ENCODE assay signal across 8 cellular contexts in the genomic region with DNA sequence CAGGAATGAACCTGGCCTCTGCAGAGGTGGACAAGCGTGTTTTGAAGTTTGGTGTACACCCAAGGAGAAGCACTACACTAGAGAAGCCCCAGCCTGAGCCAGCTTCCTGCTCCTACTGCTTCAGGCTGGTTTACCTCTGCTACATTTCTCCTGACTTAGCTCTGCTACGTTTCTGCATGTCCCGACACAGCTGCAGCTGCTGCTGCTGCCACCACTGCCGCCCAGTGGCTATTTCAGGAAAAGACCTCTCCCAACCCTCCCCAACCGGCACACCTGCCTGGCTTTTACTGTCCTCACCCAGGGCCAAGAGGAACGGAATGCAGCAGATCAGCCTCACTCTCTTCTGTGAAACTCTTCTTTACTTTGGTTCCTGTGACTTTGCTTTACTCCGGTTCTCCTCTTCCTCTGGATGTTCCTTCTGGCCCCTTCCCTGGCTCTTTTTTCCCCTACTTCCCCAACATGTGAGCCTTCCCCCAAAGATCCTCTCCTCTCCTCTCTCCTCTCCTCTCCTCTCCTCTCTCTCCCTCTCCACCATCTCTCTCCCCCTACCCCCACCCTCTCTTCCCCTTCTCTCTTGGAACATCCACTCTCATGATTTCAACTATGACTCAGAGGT. TPM values are rescaled to one million over a fixed set of nuclear protein-coding genes. Genes with fewer than 3 reads are reported as not detected.
DNase-seq lines count a peak whose midpoint lies in the region; ATAC-seq and TF ChIP-seq lines count a peak whose summit lies in the region.

No MANE protein-coding gene starts in this region.

- dilution Hi-C loops in mammary epithelial cell (cut with HindIII; ENCODE audit: low sequenced_read_pairs), result no loop called here

- intact Hi-C loops in mammary epithelial cell (cut with micrococcal nuclease), result loop anchor here (1.0 to 2.0 kb wide), 3 partner anchors 42 to 130 kb away; a partner anchor contains a TSS
- intact Hi-C loops in lower lobe of right lung (cut with DNase I), result no loop called here

- H3K4me2 ChIP-seq in mammary epithelial cell (ENCODE audit: insufficient read depth, low read depth, low read length), result no peak overlapping the region

- TF ChIP-seq POLR2A in GM18505 (IDR thresholded peaks at IDR 0.05; ENCODE audit: borderline replicate concordance, extremely low read depth, insufficient read depth, insufficient read length), result no peak

- no peaks in the 10 kb centered on the region for H3K4me1 ChIP-seq in mammary epithelial cell (ENCODE audit: insufficient read depth, low read length)
- no peaks in the 10 kb centered on the region for H3K4me1 ChIP-seq in lower lobe of right lung

- WGBS in mammary epithelial cell (ENCODE audit: low coverage, missing lambda C conversion rate), result 6% methylated on average over 6 of the region's 7 CpGs

- no peaks in the 10 kb centered on the region for H3K36me3 ChIP-seq in mammary epithelial cell (ENCODE audit: insufficient read depth, low read length)
- no peaks in the 10 kb centered on the region for H3K36me3 ChIP-seq in lower lobe of right lung

- H3K4me3 ChIP-seq in GM12875 (ENCODE audit: low read depth, low read length), result no peak overlapping the region
- H3K4me3 ChIP-seq in mammary epithelial cell (replicated peaks in 1 of 3; ENCODE audit: insufficient read depth in 1 of 3, low read depth in 2 of 3, low read length in 3 of 3), result no peak overlapping the region
- no peak overlapping the region for H3K4me3 ChIP-seq in lower lobe of right lung

- TF ChIP-seq CTCF in GM12875 (IDR thresholded peaks at IDR 0.05; ENCODE audit: borderline replicate concordance, insufficient read depth, low read depth, low read length), result peak; percentile 63
- TF ChIP-seq CTCF in mammary epithelial cell (conservative IDR thresholded peaks at IDR 0.05 in 1 of 2, IDR thresholded peaks at IDR 0.05 in 1 of 2; ENCODE audit: extremely low read depth in 1 of 2, insufficient read depth in 1 of 2, low read depth in 1 of 2, low read length in 2 of 2), result peak; percentile 70 to 85
- TF ChIP-seq CTCF in lower lobe of right lung (IDR thresholded peaks at IDR 0.05), result peak; percentile 37

- H3K9me3 ChIP-seq in mammary epithelial cell (replicated peaks; ENCODE audit: insufficient read depth, low read length), result no peaks in the 10 kb centered on the region
- H3K9me3 ChIP-seq in lower lobe of right lung, result no peaks in the 10 kb centered on the region

- H3K9ac ChIP-seq in mammary epithelial cell (ENCODE audit: insufficient read depth, low read length), result no peak overlapping the region

- no TSS peak for BruUV-seq in mammary epithelial cell (replicated peaks; lab: Mats Ljungman, UMichigan)

- CTCF ChIA-PET in mammary epithelial cell (lab: Charles Lee; ENCODE audit: low non-redundant PET), result interaction anchor here (0.6 to 0.7 kb wide), 2 partner anchors 130 to 165 kb away, joined by 3 to 4 read pairs; a partner anchor contains a TSS

- H4K20me1 ChIP-seq in mammary epithelial cell (ENCODE audit: insufficient read depth, low read length), result no peaks in the 10 kb centered on the region

- no peak overlapping the region for H3K27ac ChIP-seq in mammary epithelial cell (ENCODE audit: insufficient read depth, low read depth, low read length)
- no peak overlapping the region for H3K27ac ChIP-seq in lower lobe of right lung

- in situ Hi-C loops in ACHN (cut with HindIII; ENCODE audit: low pct_ligation_motif_present, low pct_unique_long_range_greater_than_20kb, low sequenced_read_pairs) (no loop called here), mammary epithelial cell (cut with MboI; ENCODE audit: low sequenced_read_pairs in 2 of 2) (no loop called here)

- DNase-seq in ACHN (peak; percentile 6), HuH-7.5 (ENCODE audit: low spot score) (peak; percentile 38), RKO (ENCODE audit: low spot score) (peak; percentile 26), mammary epithelial cell (peak; percentile 54), lower lobe of right lung (no peak), mesenteric fat pad (ENCODE audit: low spot score) (no peak)

- ATAC-seq in lower lobe of right lung (peak; percentile 46 to 71), GM18505 (IDR thresholded peaks at IDR 0.05; ENCODE audit: unreplicated experiment) (no peak)

- H3K79me2 ChIP-seq in mammary epithelial cell (ENCODE audit: insufficient read depth, low read length), result no peaks in the 10 kb centered on the region

- no peaks in the 10 kb centered on the region for H3K27me3 ChIP-seq in mammary epithelial cell (ENCODE audit: insufficient read depth, low read length)
- no peaks in the 10 kb centered on the region for H3K27me3 ChIP-seq in lower lobe of right lung (ENCODE audit: low read depth)

- peak overlapping the region; percentile 39 for H2AFZ ChIP-seq in mammary epithelial cell (ENCODE audit: low read depth, low read length)

RNA-seq across cellular contexts. Expression of a gene that starts 3.1 kb away (rescaled TPM):
- total RNA-seq in mammary epithelial cell (under 1 TPM in 1 of 2 donors, not detected in 1; 0.26 TPM), lower lobe of right lung (0.38 TPM), mesenteric fat pad (0.42 TPM)
- polyA plus RNA-seq in mammary epithelial cell, result 0.03 TPM
- not detected for polyA minus RNA-seq in mammary epithelial cell

RNA-seq across cellular contexts. Expression of a gene that starts 5.1 kb away (rescaled TPM):
- not detected for total RNA-seq in mammary epithelial cell
- polyA plus RNA-seq in mammary epithelial cell, result not detected
- polyA minus RNA-seq in mammary epithelial cell, result not detected
- not detected for total RNA-seq in lower lobe of right lung
- not detected for total RNA-seq in mesenteric fat pad

RNA-seq across cellular contexts. Expression of a gene that starts 18.9 kb away (rescaled TPM):
- total RNA-seq in mammary epithelial cell (not detected), lower lobe of right lung (not detected), mesenteric fat pad (not detected)
- not detected for polyA plus RNA-seq in mammary epithelial cell
- polyA minus RNA-seq in mammary epithelial cell, result not detected

RNA-seq across cellular contexts. Expression of a gene that starts 26.7 kb away (rescaled TPM):
- 10 to 100 TPM; 43.8 to 56.9 TPM for total RNA-seq in mammary epithelial cell
- polyA plus RNA-seq in mammary epithelial cell, result 103 TPM
- polyA minus RNA-seq in mammary epithelial cell, result 59.2 TPM
- total RNA-seq in lower lobe of right lung, result 23.0 TPM
- 31.1 TPM for total RNA-seq in mesenteric fat pad

RNA-seq across cellular contexts. Expression of a gene that starts 26.8 kb away (rescaled TPM):
- total RNA-seq in mammary epithelial cell (10 to 100 TPM in 1 of 2 donors, under 1 TPM in 1; 0.50 to 18.8 TPM), lower lobe of right lung (0.86 TPM), mesenteric fat pad (0.13 TPM)
- 14.3 TPM for polyA plus RNA-seq in mammary epithelial cell
- 28.6 TPM for polyA minus RNA-seq in mammary epithelial cell

Comparison
In these comparisons a context has a peak if more than half of its experiments do, and no peak if none do; other contexts are left out.
1. DNase-seq: peak in ACHN (single experiment), HuH-7.5 (single experiment), RKO (single experiment) and mammary epithelial cell (single experiment); none in lower lobe of right lung (single experiment) and mesenteric fat pad (single experiment).
2. Peak in every context shown above with its lines, with median percentiles within 50 percentile points of each other: CTCF ChIP-seq.